2 cellular contexts compared by ENCODE assay signal in genomic region chr17:75434433-75434832, GRCh38.
TF ChIP-seq lines count a peak whose summit lies in the region.

No MANE protein-coding gene starts in this region.

TF ChIP-seq in IMR-90, 13 proteins besides CTCF, POLR2A, EP300 and RAD21:
- peak; percentile 47 for TF ChIP-seq CEBPB (IDR thresholded peaks at IDR 0.05; ENCODE audit: low read depth, low read length)
TF ChIP-seq in IMR-90: peak in this region for 1; not testable (repeated sequence) for 12.

TF ChIP-seq in K562, 482 proteins besides CTCF, POLR2A, EP300 and RAD21:
- TF ChIP-seq CEBPB (tag; IDR thresholded peaks at IDR 0.05): 0 out of 2 replicates have a peak, but pooled peaks have one; percentile 24
